18 cellular contexts compared by ENCODE assay signal in the genomic region with DNA sequence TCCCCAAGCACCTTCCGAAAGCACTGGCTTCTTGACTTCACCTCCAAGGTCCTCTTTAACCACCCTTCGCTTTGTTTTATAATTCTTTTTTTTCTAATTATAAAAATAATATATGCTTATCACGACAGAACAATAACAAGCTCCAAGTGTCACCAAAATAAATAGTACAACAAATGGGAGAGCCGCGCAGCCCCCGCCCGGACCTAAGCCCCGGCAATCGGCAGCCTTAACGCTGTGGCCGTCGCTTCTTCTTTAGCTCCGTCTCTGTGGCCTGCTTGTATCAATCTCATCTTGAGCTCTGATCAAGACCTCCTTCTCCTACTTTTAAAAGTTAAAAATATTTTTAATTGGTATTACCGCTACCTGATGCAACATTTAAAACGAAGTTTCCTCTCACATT. TPM values are rescaled to one million over a fixed set of nuclear protein-coding genes. Genes with fewer than 3 reads are reported as not detected.
DNase-seq lines count a peak whose midpoint lies in the region; ATAC-seq and TF ChIP-seq lines count a peak whose summit lies in the region.
"Had no signal": no experiment of that assay in that cellular context is flagged by ENCODE, and none has a peak within 500 bp of the region (broad histone marks: within the 10 kb centered on the region; RNA-seq: fewer than 3 reads in every experiment).

No MANE protein-coding gene starts in this region.

- H3K9me2 ChIP-seq in GM23338 (ENCODE audit: insufficient read depth) = no peaks in the 10 kb centered on the region

- peaks cover 35% of the 10 kb centered on the region for H3K36me3 ChIP-seq in GM23338 (ENCODE audit: insufficient read depth)
- peaks cover 94% of the 10 kb centered on the region for H3K36me3 ChIP-seq in upper lobe of right lung
- peaks cover 0 to 91% (median 2%) of the 10 kb centered on the region in 3 donors for H3K36me3 ChIP-seq in Peyer's patch

- H3K4me2 ChIP-seq in GM23338 = no peak overlapping the region
- H3K4me2 ChIP-seq: A549 had no signal

- peak overlapping the region; percentile 86; the same call in 1 of the 2 replicates for H3K27ac ChIP-seq in GM23338 (ENCODE audit: low read depth)
- H3K27ac ChIP-seq in upper lobe of right lung = no peak overlapping the region
- H3K27ac ChIP-seq in Peyer's patch = no peak overlapping the region
- no peak overlapping the region for H3K27ac ChIP-seq in coronary artery
- H3K27ac ChIP-seq: 22Rv1, A549, GM23248 had no signal

- H3K4me3 ChIP-seq in GM23338 = no peak overlapping the region
- H3K4me3 ChIP-seq in upper lobe of right lung = no peak overlapping the region
- H3K4me3 ChIP-seq in Peyer's patch = no peak overlapping the region
- H3K4me3 ChIP-seq in coronary artery = no peak overlapping the region
- H3K4me3 ChIP-seq: A549, BLaER1, GM23248 had no signal

- no peak overlapping the region for H2AFZ ChIP-seq in GM23338
- H2AFZ ChIP-seq: GM23248 had no signal

- ATAC-seq in GM23338 (no peak), sciatic nerve (no peak), upper lobe of right lung (no peak), HG02870 (IDR thresholded peaks at IDR 0.05; ENCODE audit: unreplicated experiment) (no peak)
- ATAC-seq: A549 had no signal

- DNase-seq in GM23338 (ENCODE audit: low spot score) (no peak), mesenteric fat pad (ENCODE audit: low spot score) (peak; percentile 51), sciatic nerve (ENCODE audit: low spot score) (peak; percentile 44), upper lobe of right lung (peak; percentile 21), Peyer's patch (no peak), NCI-H748 (lab: John Stamatoyannopoulos, UW; ENCODE audit: unreplicated experiment) (no peak), coronary artery (ENCODE audit: low spot score) (no peak)
- DNase-seq: CD4-positive, alpha-beta memory T cell; DMS153; DMS79; GDM1; GM23248; HCEC 1CT had no signal

- no peaks in the 10 kb centered on the region for H3K9me3 ChIP-seq in upper lobe of right lung
- no peaks in the 10 kb centered on the region for H3K9me3 ChIP-seq in Peyer's patch
- H3K9me3 ChIP-seq: A549, BLaER1 had no signal

- H3K27me3 Mint-ChIP-seq in GM23338 (ENCODE audit: insufficient read depth, low read depth, poor library complexity) = peaks cover 4% of the 10 kb centered on the region
- H3K27me3 Mint-ChIP-seq: CD4-positive, alpha-beta memory T cell had no signal

- no peaks in the 10 kb centered on the region; the same call in 1 of the 2 replicates for H3K79me2 ChIP-seq in GM23338 (replicated peaks; ENCODE audit: insufficient read depth)

- H3K36me3 Mint-ChIP-seq in GM23338 (ENCODE audit: low read depth) = peaks cover 81% of the 10 kb centered on the region

- H3K4me3 Mint-ChIP-seq in GM23338 = no peak overlapping the region
- H3K4me3 Mint-ChIP-seq: CD14-positive monocyte; CD4-positive, alpha-beta memory T cell had no signal

- H3K27me3 ChIP-seq in GM23338 (ENCODE audit: insufficient read depth) (no peaks in the 10 kb centered on the region), upper lobe of right lung (no peaks in the 10 kb centered on the region), Peyer's patch (no peaks in the 10 kb centered on the region)
- H3K27me3 ChIP-seq: BLaER1 had no signal

- H3F3A ChIP-seq in GM23338 (replicated peaks; ENCODE audit: low read depth) = 0 out of 2 replicates have a peak, but pooled peaks cover 4% of the 10 kb centered on the region

- TF ChIP-seq CTCF in GM23338 (conservative IDR thresholded peaks at IDR 0.05; ENCODE audit: low read depth in 2 of 2) (no peak), upper lobe of right lung (IDR thresholded peaks at IDR 0.05) (no peak), Peyer's patch (IDR thresholded peaks at IDR 0.05) (no peak), coronary artery (IDR thresholded peaks at IDR 0.05) (no peak)

- H4K20me1 ChIP-seq in GM23338 (replicated peaks; ENCODE audit: insufficient read depth) = no peaks in the 10 kb centered on the region
- H4K20me1 ChIP-seq: BLaER1 had no signal

- intact Hi-C loops in sciatic nerve (cut with DNase I) (no loop called here), upper lobe of right lung (cut with DNase I) (no loop called here)

- H3K4me1 ChIP-seq in GM23338 (ENCODE audit: insufficient read depth) (no peaks in the 10 kb centered on the region; the same call in 1 of the 2 replicates), upper lobe of right lung (no peaks in the 10 kb centered on the region), Peyer's patch (no peaks in the 10 kb centered on the region)
- H3K4me1 ChIP-seq: A549 had no signal

- peaks cover 10% of the 10 kb centered on the region for H3K4me1 Mint-ChIP-seq in GM23338

- TF ChIP-seq POLR2A in Peyer's patch (IDR thresholded peaks at IDR 0.05) = no peak

- H3K27ac Mint-ChIP-seq in GM23338 = peak overlapping the region; percentile 73; the same call in 1 of the 2 replicates

- no peaks in the 10 kb centered on the region for H3K9me3 Mint-ChIP-seq in GM23338
- H3K9me3 Mint-ChIP-seq: CD14-positive monocyte; CD4-positive, alpha-beta memory T cell had no signal

TF ChIP-seq in GM23338, 12 proteins besides CTCF, POLR2A, EP300 and RAD21 (continues in another document):
- TF ChIP-seq JUNB (IDR thresholded peaks at IDR 0.05; ENCODE audit: unreplicated experiment) = no peak
- TF ChIP-seq EZH2 (IDR thresholded peaks at IDR 0.05; ENCODE audit: low read depth, unreplicated experiment) = no peak
- TF ChIP-seq ETS1 (IDR thresholded peaks at IDR 0.05) = no peak
- TF ChIP-seq ZNF114 (CRISPR knock-in tag; IDR thresholded peaks at IDR 0.05) = no peak
- TF ChIP-seq STAT1 (IDR thresholded peaks at IDR 0.05; ENCODE audit: unreplicated experiment) = no peak
- TF ChIP-seq, protein P1, sequence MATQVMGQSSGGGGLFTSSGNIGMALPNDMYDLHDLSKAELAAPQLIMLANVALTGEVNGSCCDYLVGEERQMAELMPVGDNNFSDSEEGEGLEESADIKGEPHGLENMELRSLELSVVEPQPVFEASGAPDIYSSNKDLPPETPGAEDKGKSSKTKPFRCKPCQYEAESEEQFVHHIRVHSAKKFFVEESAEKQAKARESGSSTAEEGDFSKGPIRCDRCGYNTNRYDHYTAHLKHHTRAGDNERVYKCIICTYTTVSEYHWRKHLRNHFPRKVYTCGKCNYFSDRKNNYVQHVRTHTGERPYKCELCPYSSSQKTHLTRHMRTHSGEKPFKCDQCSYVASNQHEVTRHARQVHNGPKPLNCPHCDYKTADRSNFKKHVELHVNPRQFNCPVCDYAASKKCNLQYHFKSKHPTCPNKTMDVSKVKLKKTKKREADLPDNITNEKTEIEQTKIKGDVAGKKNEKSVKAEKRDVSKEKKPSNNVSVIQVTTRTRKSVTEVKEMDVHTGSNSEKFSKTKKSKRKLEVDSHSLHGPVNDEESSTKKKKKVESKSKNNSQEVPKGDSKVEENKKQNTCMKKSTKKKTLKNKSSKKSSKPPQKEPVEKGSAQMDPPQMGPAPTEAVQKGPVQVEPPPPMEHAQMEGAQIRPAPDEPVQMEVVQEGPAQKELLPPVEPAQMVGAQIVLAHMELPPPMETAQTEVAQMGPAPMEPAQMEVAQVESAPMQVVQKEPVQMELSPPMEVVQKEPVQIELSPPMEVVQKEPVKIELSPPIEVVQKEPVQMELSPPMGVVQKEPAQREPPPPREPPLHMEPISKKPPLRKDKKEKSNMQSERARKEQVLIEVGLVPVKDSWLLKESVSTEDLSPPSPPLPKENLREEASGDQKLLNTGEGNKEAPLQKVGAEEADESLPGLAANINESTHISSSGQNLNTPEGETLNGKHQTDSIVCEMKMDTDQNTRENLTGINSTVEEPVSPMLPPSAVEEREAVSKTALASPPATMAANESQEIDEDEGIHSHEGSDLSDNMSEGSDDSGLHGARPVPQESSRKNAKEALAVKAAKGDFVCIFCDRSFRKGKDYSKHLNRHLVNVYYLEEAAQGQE (IDR thresholded peaks at IDR 0.05; ENCODE audit: unreplicated experiment) = no peak
- no peak for TF ChIP-seq EZH2phosphoT487 (IDR thresholded peaks at IDR 0.05; ENCODE audit: unreplicated experiment)

RNA-seq across cellular contexts. Expression of gene CYB5D2, which starts 42.7 kb away (rescaled TPM):
- 8.6 and 11.8 TPM in 2 replicates for total RNA-seq in GM23338 (2014; rRNA removed; shearing (Covaris generic))
- 4.7 and 4.8 TPM in 2 replicates for polyA plus RNA-seq in GM23338 (2016; fragmentation: Nextera tagmentation; extraction: Ambion mirVana)
- total RNA-seq in mesenteric fat pad (16.6 TPM), sciatic nerve (16.0 TPM), upper lobe of right lung (12.5 TPM), Peyer's patch (10 to 100 TPM; 15.7 to 39.9 (median 25.3) TPM)

RNA-seq across cellular contexts. Expression of gene ZZEF1, which starts 42.8 kb away (rescaled TPM):
- total RNA-seq in GM23338 (2014; rRNA removed; shearing (Covaris generic)) = 20.0 and 23.6 TPM in 2 replicates
- 1.8 and 2.5 TPM in 2 replicates for polyA plus RNA-seq in GM23338 (2016; fragmentation: Nextera tagmentation; extraction: Ambion mirVana)
- 56.2 TPM for total RNA-seq in mesenteric fat pad
- total RNA-seq in sciatic nerve = 58.9 TPM
- 50.9 TPM for total RNA-seq in upper lobe of right lung
- total RNA-seq in Peyer's patch = 100 to 1,000 TPM; 167 to 754 (median 598) TPM

Comparison
In these comparisons a context has a peak if more than half of its experiments do, and no peak if none do; other contexts are left out.
1. DNase-seq: peak in mesenteric fat pad (single experiment), sciatic nerve (single experiment) and upper lobe of right lung (single experiment); none in GM23338 (single experiment), Peyer's patch (0 of 3), NCI-H748 (single experiment) and coronary artery (single experiment).